9 cellular contexts compared by ENCODE assay signal in the genomic region with DNA sequence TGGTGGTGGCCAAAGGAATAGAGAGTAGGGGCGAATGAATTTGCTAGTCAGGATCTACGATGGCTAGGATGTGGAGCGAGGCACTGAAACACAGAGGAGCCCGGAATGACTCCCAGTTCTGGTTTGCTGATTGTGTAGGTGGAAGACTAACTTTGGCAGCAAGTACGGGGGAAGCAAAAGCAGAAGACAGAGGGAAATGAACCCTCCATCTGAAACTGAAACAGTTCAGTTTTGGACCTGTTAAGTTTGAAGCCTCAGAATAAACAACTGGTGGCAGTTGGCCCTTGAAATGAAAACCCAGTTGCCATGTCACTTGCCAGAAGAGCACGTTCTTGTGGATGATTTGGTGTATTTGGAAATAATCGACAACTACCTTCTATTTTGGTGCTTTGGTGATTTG. TPM values are rescaled to one million over a fixed set of nuclear protein-coding genes. Genes with fewer than 3 reads are reported as not detected.
A peak's percentile ranks its signal among the peaks of the same experiment; 100 is the strongest.
DNase-seq lines count a peak whose midpoint lies in the region; ATAC-seq lines count a peak whose summit lies in the region.
"Had no signal": no experiment of that assay in that cellular context is flagged by ENCODE, and none has a peak within 500 bp of the region (broad histone marks: within the 10 kb centered on the region; RNA-seq: fewer than 3 reads in every experiment).

No MANE protein-coding gene starts in this region.

- ATAC-seq in GM18907 (IDR thresholded peaks at IDR 0.05; ENCODE audit: unreplicated experiment) (peak; percentile 84), GM21717 (IDR thresholded peaks at IDR 0.05; ENCODE audit: unreplicated experiment) (peak; percentile 93), HG03175 (IDR thresholded peaks at IDR 0.05; ENCODE audit: unreplicated experiment) (peak; percentile 95)
- peak; percentile 81 to 93 for ATAC-seq in stimulated activated naive B cell treated with anti-CD40 and anti-IgM and Interleukin-4, amounts not matched to agents 10 μg/mL and 1 μg/mL and 100 μg/mL, for 72 hours (replicated peaks)

- intact Hi-C loops in activated CD4-positive, alpha-beta T cell treated with anti-CD3 and anti-CD28 coated beads, Interleukin-2, amount 10 ng/mL, durations not matched to agents 24 days and 14 days (cut with micrococcal nuclease), result no loop called here

- H3K27me3 Mint-ChIP-seq in stimulated activated naive B cell treated with anti-CD40 and anti-IgM and Interleukin-4, amounts not matched to agents 10 μg/mL and 1 μg/mL and 100 μg/mL, for 72 hours, result no peaks in the 10 kb centered on the region
- peaks cover 8% of the 10 kb centered on the region for H3K27me3 Mint-ChIP-seq in activated CD4-positive, alpha-beta T cell treated with anti-CD3 and anti-CD28 coated beads, Interleukin-2, amount 10 ng/mL, durations not matched to agents 24 days and 14 days

- H3K27ac Mint-ChIP-seq in stimulated activated naive B cell treated with anti-CD40 and anti-IgM and Interleukin-4, amounts not matched to agents 10 μg/mL and 1 μg/mL and 100 μg/mL, for 72 hours, result peak overlapping the region; percentile 60
- H3K27ac Mint-ChIP-seq in activated CD4-positive, alpha-beta T cell treated with anti-CD3 and anti-CD28 coated beads, Interleukin-2, amount 10 ng/mL, durations not matched to agents 24 days and 14 days, result no peak overlapping the region
- H3K27ac Mint-ChIP-seq: activated T-cell treated with anti-CD3 and anti-CD28 coated beads, Interleukin-2, amount 50 U/mL, for 24 hours had no signal

- no peaks in the 10 kb centered on the region for H3K36me3 Mint-ChIP-seq in stimulated activated naive B cell treated with anti-CD40 and anti-IgM and Interleukin-4, amounts not matched to agents 10 μg/mL and 1 μg/mL and 100 μg/mL, for 72 hours
- H3K36me3 Mint-ChIP-seq in activated CD4-positive, alpha-beta T cell treated with anti-CD3 and anti-CD28 coated beads, Interleukin-2, amount 10 ng/mL, durations not matched to agents 24 days and 14 days (ENCODE audit: low read depth), result no peaks in the 10 kb centered on the region

- peaks cover 0 to 3% of the 10 kb centered on the region in 2 donors for H3K9me3 Mint-ChIP-seq in stimulated activated naive B cell treated with anti-CD40 and anti-IgM and Interleukin-4, amounts not matched to agents 10 μg/mL and 1 μg/mL and 100 μg/mL, for 72 hours
- H3K9me3 Mint-ChIP-seq in activated CD4-positive, alpha-beta T cell treated with anti-CD3 and anti-CD28 coated beads, Interleukin-2, amount 10 ng/mL, durations not matched to agents 24 days and 14 days, result no peaks in the 10 kb centered on the region
- H3K9me3 Mint-ChIP-seq: activated T-cell treated with anti-CD3 and anti-CD28 coated beads, Interleukin-2, amount 50 U/mL, for 24 hours had no signal

- H3K4me3 Mint-ChIP-seq in stimulated activated naive B cell treated with anti-CD40 and anti-IgM and Interleukin-4, amounts not matched to agents 10 μg/mL and 1 μg/mL and 100 μg/mL, for 72 hours, result no peak overlapping the region
- H3K4me3 Mint-ChIP-seq in activated CD4-positive, alpha-beta T cell treated with anti-CD3 and anti-CD28 coated beads, Interleukin-2, amount 10 ng/mL, durations not matched to agents 24 days and 14 days, result no peak overlapping the region
- H3K4me3 Mint-ChIP-seq: activated T-cell treated with anti-CD3 and anti-CD28 coated beads, Interleukin-2, amount 50 U/mL, for 24 hours had no signal

- peaks cover 14 to 34% of the 10 kb centered on the region in 2 donors for H3K4me1 Mint-ChIP-seq in stimulated activated naive B cell treated with anti-CD40 and anti-IgM and Interleukin-4, amounts not matched to agents 10 μg/mL and 1 μg/mL and 100 μg/mL, for 72 hours
- peaks cover 5% of the 10 kb centered on the region for H3K4me1 Mint-ChIP-seq in activated CD4-positive, alpha-beta T cell treated with anti-CD3 and anti-CD28 coated beads, Interleukin-2, amount 10 ng/mL, durations not matched to agents 24 days and 14 days

- no peak for DNase-seq in stimulated activated naive B cell treated with anti-CD40 and anti-IgM and Interleukin-4, amounts not matched to agents 10 μg/mL and 1 μg/mL and 100 μg/mL, for 72 hours
- no peak for DNase-seq in T-helper 9 cell
- DNase-seq in activated CD4-positive, alpha-beta T cell treated with anti-CD3 and anti-CD28 coated beads, Interleukin-2, amount 10 ng/mL, durations not matched to agents 24 days and 14 days, result no peak
- DNase-seq in GDM1 (lab: John Stamatoyannopoulos, UW), result no peak
- DNase-seq: activated T-cell treated with anti-CD3 and anti-CD28 coated beads, Interleukin-2, amount 50 U/mL, for 24 hours; brain microvascular endothelial cell had no signal

RNA-seq across cellular contexts. Expression of a gene that starts 15.4 kb away (rescaled TPM):
- 82.9 and 92.8 TPM in 2 replicates for total RNA-seq in activated CD4-positive, alpha-beta T cell treated with anti-CD3 and anti-CD28 coated beads, Interleukin-2, amount 10 ng/mL, durations not matched to agents 24 days and 14 days
